In the genomic region with DNA sequence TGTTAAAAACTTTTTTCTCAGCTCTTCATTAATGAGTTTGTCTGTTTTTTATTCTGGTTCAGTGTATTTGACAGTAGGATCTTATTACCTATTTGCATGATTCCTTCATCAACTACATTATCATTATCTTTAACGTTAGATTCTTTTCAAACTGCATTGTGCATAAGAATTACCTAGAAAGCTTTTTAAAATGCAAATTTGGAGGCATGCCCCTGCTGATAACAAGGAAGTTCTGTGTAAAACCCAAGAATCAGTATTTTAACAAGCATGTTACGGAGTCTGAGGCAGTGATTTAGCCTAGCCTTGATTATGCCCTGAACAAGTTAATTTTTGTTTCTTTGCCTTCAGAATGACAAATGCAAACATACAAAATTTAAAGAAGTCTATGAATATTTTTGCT, we compare ENCODE assay signal across 16 cellular contexts. TPM values are rescaled to one million over a fixed set of nuclear protein-coding genes. Genes with fewer than 3 reads are reported as not detected.
DNase-seq lines count a peak whose midpoint lies in the region; ATAC-seq and TF ChIP-seq lines count a peak whose summit lies in the region.
"Had no signal": no experiment of that assay in that cellular context is flagged by ENCODE, and none has a peak within 500 bp of the region (broad histone marks: within the 10 kb centered on the region; RNA-seq: fewer than 3 reads in every experiment).

No MANE protein-coding gene starts in this region.

- DNase-seq in heart right ventricle (no peak), Right ventricle myocardium superior (no peak), endothelial cell (ENCODE audit: low spot score) (no peak), osteocyte (ENCODE audit: extremely low spot score, unreplicated experiment) (no peak), NCI-H2029 treated with DMSO at 0.1 percent for 48 hours (lab: John Stamatoyannopoulos, UW) (no peak), NCI-H187 treated with DMSO at 0.1 percent for 48 hours (lab: John Stamatoyannopoulos, UW) (no peak), AML-193 (lab: John Stamatoyannopoulos, UW) (no peak)
- DNase-seq: HCEC 1CT; NCI-H1436 treated with DMSO at 0.1 percent for 48 hours; NCI-H226; NCI-H526; NK-92 treated with Interleukin-12 subunit alpha and Interleukin-12 subunit beta, amount 100 ng/mL, for 24 hours; OCI-M1; RPMI8226 had no signal

- WGBS in heart right ventricle, 2 donors = 65 to 71% methylated on average over 2 of the region's 2 CpGs

- H3K36me3 ChIP-seq in heart right ventricle = peaks cover 0 to 62% (median 4%) of the 10 kb centered on the region in 9 donors

- no peaks in the 10 kb centered on the region for H3K27me3 ChIP-seq in heart right ventricle

- TF ChIP-seq CTCF in heart right ventricle (IDR thresholded peaks at IDR 0.05) (no peak), endothelial cell (IDR thresholded peaks at IDR 0.05; ENCODE audit: unreplicated experiment) (no peak), osteocyte (IDR thresholded peaks at IDR 0.05) (no peak)

- H3K36me3 Mint-ChIP-seq in endothelial cell (ENCODE audit: low read depth, unreplicated experiment) (peaks cover 16% of the 10 kb centered on the region), osteocyte (ENCODE audit: unreplicated experiment) (peaks cover 52% of the 10 kb centered on the region)

- H3K4me1 Mint-ChIP-seq in endothelial cell (ENCODE audit: unreplicated experiment) (peaks cover 40% of the 10 kb centered on the region), osteocyte (ENCODE audit: unreplicated experiment) (peaks cover 77% of the 10 kb centered on the region)

- H3K27me3 Mint-ChIP-seq in endothelial cell (ENCODE audit: unreplicated experiment) (no peaks in the 10 kb centered on the region), osteocyte (ENCODE audit: unreplicated experiment) (no peaks in the 10 kb centered on the region)

- H3K4me3 Mint-ChIP-seq in endothelial cell (ENCODE audit: unreplicated experiment) (peak overlapping the region; percentile 12), osteocyte (ENCODE audit: unreplicated experiment) (no peak overlapping the region)

- no peaks in the 10 kb centered on the region for H3K9me3 ChIP-seq in heart right ventricle

- H3K27ac Mint-ChIP-seq in endothelial cell (ENCODE audit: unreplicated experiment) = peak overlapping the region; percentile 94
- peak overlapping the region; percentile 74 for H3K27ac Mint-ChIP-seq in osteocyte (ENCODE audit: unreplicated experiment)

- H3K27ac ChIP-seq in heart right ventricle = peak overlapping the region in 8 of 10 donors; percentile 22 to 71 (median 57)

- intact Hi-C loops in heart right ventricle (cut with DNase I) (loop anchor here in 1 of 10 donors (5.0 kb wide), 1 partner anchor 210 kb away; no protein-coding TSS in a partner anchor), Right ventricle myocardium superior (cut with DNase I) (no loop called here)

- H3K4me3 ChIP-seq in heart right ventricle = peak overlapping the region in 3 of 10 donors; percentile 2 to 12 (median 4)

- H3K4me1 ChIP-seq in heart right ventricle = peaks cover 3 to 86% (median 44%) of the 10 kb centered on the region in 9 donors

- H3K9me3 Mint-ChIP-seq in endothelial cell (ENCODE audit: unreplicated experiment) (no peaks in the 10 kb centered on the region), osteocyte (ENCODE audit: unreplicated experiment) (no peaks in the 10 kb centered on the region)

- ATAC-seq in heart right ventricle = no peak
- no peak for ATAC-seq in Right ventricle myocardium superior (ENCODE audit: poor library complexity)
- no peak for ATAC-seq in GM21619 (IDR thresholded peaks at IDR 0.05; ENCODE audit: unreplicated experiment)

RNA-seq across cellular contexts. Expression of gene AHR, which starts 14.2 kb away (rescaled TPM):
- 10 to 100 TPM; 20.8 to 52.8 (median 34.7) TPM for total RNA-seq in heart right ventricle
- 1 to 10 TPM; 5.3 to 8.3 TPM for polyA plus RNA-seq in heart right ventricle
- 27.4 TPM for total RNA-seq in Right ventricle myocardium superior
- 73.9 TPM for total RNA-seq in endothelial cell (ENCODE audit: unreplicated experiment)
- 270 and 275 TPM in 2 replicates for total RNA-seq in osteocyte
- total RNA-seq: A172 had no signal
